ENCODE assay signal across 22 cellular contexts in genomic region chr2:106165556-106165955, GRCh38. TPM values are rescaled to one million over a fixed set of nuclear protein-coding genes. Genes with fewer than 3 reads are reported as not detected.
DNase-seq lines count a peak whose midpoint lies in the region; ATAC-seq and TF ChIP-seq lines count a peak whose summit lies in the region.
"Had no signal": no experiment of that assay in that cellular context is flagged by ENCODE, and none has a peak within 500 bp of the region (broad histone marks: within the 10 kb centered on the region; RNA-seq: fewer than 3 reads in every experiment).

No MANE protein-coding gene starts in this region.

- H3K4me1 ChIP-seq in BLaER1: peaks cover 96% of the 10 kb centered on the region
- peaks cover 60% of the 10 kb centered on the region for H3K4me1 ChIP-seq in DND-41 (ENCODE audit: insufficient read depth, low read length)
- H3K4me1 ChIP-seq in mesendoderm (ENCODE audit: control insufficient read depth, low read depth, low read length): peaks cover 5% of the 10 kb centered on the region
- H3K4me1 ChIP-seq in esophagus muscularis mucosa: peaks cover 0 to 10% (median 3%) of the 10 kb centered on the region in 4 donors
- peaks cover 46% of the 10 kb centered on the region for H3K4me1 ChIP-seq in PC-9 (replicated peaks; ENCODE audit: insufficient read depth)

- peaks cover 31% of the 10 kb centered on the region for H3F3A ChIP-seq in PC-9 (ENCODE audit: insufficient read depth, low read depth)

- TF ChIP-seq POLR2A in esophagus muscularis mucosa (IDR thresholded peaks at IDR 0.05; ENCODE audit: low read depth): no peak

- no CpG with 5 or more reads among the region's 6 CpGs for WGBS in mesendoderm (ENCODE audit: extremely low coverage, insufficient coverage, low lambda C conversion rate)
- WGBS in esophagus muscularis mucosa: 73% methylated on average over 6 of the region's 6 CpGs

- no peak overlapping the region for H3K4me3 ChIP-seq in BLaER1
- no peak overlapping the region for H3K4me3 ChIP-seq in DND-41 (ENCODE audit: low read depth in 1 of 2, low read length in 2 of 2)
- H3K4me3 ChIP-seq in mesendoderm (ENCODE audit: low read length): no peak overlapping the region
- H3K4me3 ChIP-seq in esophagus muscularis mucosa: no peak overlapping the region
- H3K4me3 ChIP-seq in PC-9: no peak overlapping the region

- no peaks in the 10 kb centered on the region for H3K27me3 Mint-ChIP-seq in activated B cell treated with CpG ODN at 0.5 μM for 24 hours
- H3K27me3 Mint-ChIP-seq: progenitor cell of endocrine pancreas had no signal

- H3K27me3 ChIP-seq in BLaER1 (no peaks in the 10 kb centered on the region), DND-41 (ENCODE audit: insufficient read depth, low read length, poor library complexity) (no peaks in the 10 kb centered on the region), mesendoderm (ENCODE audit: insufficient read depth, low read length, poor library complexity) (no peaks in the 10 kb centered on the region), esophagus muscularis mucosa (no peaks in the 10 kb centered on the region), PC-9 (ENCODE audit: insufficient read depth, low read depth) (no peaks in the 10 kb centered on the region)

- H3K4me2 ChIP-seq in BLaER1 (peak overlapping the region; percentile 96), DND-41 (ENCODE audit: insufficient read depth, low read length) (no peak overlapping the region), mesendoderm (ENCODE audit: low read length) (no peak overlapping the region), PC-9 (no peak overlapping the region)

- no peak for TF ChIP-seq CTCF in DND-41 (IDR thresholded peaks at IDR 0.05; ENCODE audit: borderline replicate concordance, extremely low read depth, low read length, poor library complexity, severe bottlenecking)
- no peak for TF ChIP-seq CTCF in activated B cell treated with CpG ODN at 0.5 μM for 24 hours (IDR thresholded peaks at IDR 0.05)
- no peak for TF ChIP-seq CTCF in esophagus muscularis mucosa (IDR thresholded peaks at IDR 0.05)
- TF ChIP-seq CTCF in PC-9 (conservative IDR thresholded peaks at IDR 0.05): no peak

- no peak overlapping the region for H4K5ac ChIP-seq in mesendoderm (ENCODE audit: low read length)

- peak overlapping the region; percentile 64 for H3K27ac Mint-ChIP-seq in activated B cell treated with CpG ODN at 0.5 μM for 24 hours
- H3K27ac Mint-ChIP-seq: progenitor cell of endocrine pancreas had no signal

- peak overlapping the region; percentile 96 for H3K27ac ChIP-seq in BLaER1
- H3K27ac ChIP-seq in DND-41 (ENCODE audit: low read length): peak overlapping the region; percentile 51; the same call in 1 of the 2 replicates
- H3K27ac ChIP-seq in mesendoderm (ENCODE audit: low read depth, low read length): no peak overlapping the region
- H3K27ac ChIP-seq in esophagus muscularis mucosa (replicated peaks in 1 of 4): no peak overlapping the region
- no peak overlapping the region for H3K27ac ChIP-seq in PC-9

- H3K18ac ChIP-seq in mesendoderm (ENCODE audit: low read length): no peak overlapping the region

- intact Hi-C loops in activated B cell treated with CpG ODN at 0.5 μM for 24 hours (cut with micrococcal nuclease): no loop called here
- intact Hi-C loops in esophagus muscularis mucosa (cut with DNase I): no loop called here
- intact Hi-C loops in PC-9 (cut with micrococcal nuclease; ENCODE audit: unreplicated experiment): no loop called here

- CTCF ChIA-PET in activated B cell treated with CpG ODN at 0.5 μM for 24 hours (lab: Charles Lee): no interaction called here
- CTCF ChIA-PET in PC-9 (lab: Charles Lee): no interaction called here

- H3K9me3 ChIP-seq in BLaER1 (no peaks in the 10 kb centered on the region), DND-41 (ENCODE audit: insufficient read depth, low read length, severe bottlenecking) (no peaks in the 10 kb centered on the region), esophagus muscularis mucosa (no peaks in the 10 kb centered on the region), PC-9 (ENCODE audit: insufficient read depth, low read depth) (no peaks in the 10 kb centered on the region)

- H2BK15ac ChIP-seq in mesendoderm (replicated peaks; ENCODE audit: low read depth): no peak overlapping the region

- no peaks in the 10 kb centered on the region for H3K9me3 Mint-ChIP-seq in activated B cell treated with CpG ODN at 0.5 μM for 24 hours
- H3K9me3 Mint-ChIP-seq: immature natural killer cell, neural crest cell had no signal

- BruUV-seq in PC-9 (replicated peaks; lab: Mats Ljungman, UMichigan): no TSS peak

- TF ChIP-seq EP300 in esophagus muscularis mucosa (IDR thresholded peaks at IDR 0.05): no peak

- H3K36me3 ChIP-seq in BLaER1 (peaks cover 19% of the 10 kb centered on the region; the same call in 1 of the 2 replicates), DND-41 (ENCODE audit: insufficient read depth, low read length) (peaks cover 31% of the 10 kb centered on the region), mesendoderm (ENCODE audit: control insufficient read depth, insufficient read depth, low read length) (no peaks in the 10 kb centered on the region), esophagus muscularis mucosa (peaks cover 0 to 6% (median 0%) of the 10 kb centered on the region in 4 donors), PC-9 (ENCODE audit: low read depth) (0 out of 2 replicates have a peak, but pooled peaks cover 3% of the 10 kb centered on the region)

- H3K4me3 Mint-ChIP-seq in activated B cell treated with CpG ODN at 0.5 μM for 24 hours: no peak overlapping the region
- H3K4me3 Mint-ChIP-seq: immature natural killer cell, neural crest cell had no signal

- no peak overlapping the region for H2BK5ac ChIP-seq in mesendoderm (ENCODE audit: low read length)

- no peak overlapping the region for H4K8ac ChIP-seq in mesendoderm (ENCODE audit: low read depth, low read length)

- no peak overlapping the region for H3K56ac ChIP-seq in mesendoderm (ENCODE audit: low read length)

- H2AK5ac ChIP-seq in mesendoderm (ENCODE audit: low read length): no peak overlapping the region

- H3K23ac ChIP-seq in mesendoderm (ENCODE audit: low read length): no peak overlapping the region

- POLR2A ChIA-PET in activated B cell treated with CpG ODN at 0.5 μM for 24 hours (lab: Charles Lee): no interaction called here
- POLR2A ChIA-PET in PC-9 (lab: Charles Lee; ENCODE audit: unreplicated experiment): no interaction called here

- H3K9ac ChIP-seq in BLaER1 (peak overlapping the region; percentile 27; the same call in 1 of the 2 replicates), DND-41 (ENCODE audit: low read depth, low read length) (no peak overlapping the region; the same call in 1 of the 2 replicates), mesendoderm (ENCODE audit: low read length) (no peak overlapping the region)

- peaks cover 6% of the 10 kb centered on the region for H3K79me1 ChIP-seq in mesendoderm (ENCODE audit: low read length)

- H3K36me3 Mint-ChIP-seq in activated B cell treated with CpG ODN at 0.5 μM for 24 hours (ENCODE audit: low read depth): peaks cover 10% of the 10 kb centered on the region

- H3K9me2 ChIP-seq in PC-9 (ENCODE audit: insufficient read depth): no peaks in the 10 kb centered on the region

- H3K4me1 Mint-ChIP-seq in activated B cell treated with CpG ODN at 0.5 μM for 24 hours: peaks cover 75% of the 10 kb centered on the region

- DNase-seq in DND-41 (no peak), activated B cell treated with CpG ODN at 0.5 μM for 24 hours (no peak), mesendoderm (peak; percentile 56), esophagus muscularis mucosa (ENCODE audit: extremely low spot score) (no peak), PC-9 (no peak)
- DNase-seq: activated effector memory CD4-positive, alpha-beta T cell treated with Interleukin-2 at 50 U/mL for 16 hours; caudate nucleus; dermis blood vessel endothelial cell; GDM1; head of caudate nucleus; immature natural killer cell; Karpas-422; midbrain; NCI-H187; NCI-H226; OCI-M1; SHP77 treated with DMSO at 0.1 percent for 48 hours had no signal

- no peak overlapping the region for H2BK120ac ChIP-seq in mesendoderm (ENCODE audit: low read depth, low read length)

- ATAC-seq in DND-41 (ENCODE audit: insufficient read depth, low read depth): no peak
- no peak for ATAC-seq in activated B cell treated with CpG ODN at 0.5 μM for 24 hours (ENCODE audit: low read depth)
- no peak for ATAC-seq in esophagus mucosa
- ATAC-seq: left lobe of liver had no signal

- peaks cover 14% of the 10 kb centered on the region for H4K20me1 ChIP-seq in BLaER1
- peaks cover 20% of the 10 kb centered on the region for H4K20me1 ChIP-seq in DND-41 (ENCODE audit: insufficient read depth, low read length)
- H4K20me1 ChIP-seq in PC-9 (ENCODE audit: insufficient read depth): no peaks in the 10 kb centered on the region

- no peak overlapping the region for H3K4ac ChIP-seq in mesendoderm (ENCODE audit: low read depth, low read length)

- H2AFZ ChIP-seq in DND-41 (ENCODE audit: low read depth, low read length) (no peak overlapping the region), PC-9 (no peak overlapping the region)

- peaks cover 81% of the 10 kb centered on the region for H3K79me2 ChIP-seq in DND-41 (ENCODE audit: insufficient read depth, low read length)
- H3K79me2 ChIP-seq in mesendoderm (ENCODE audit: control insufficient read depth, insufficient read depth, low read length): peaks cover 10% of the 10 kb centered on the region
- H3K79me2 ChIP-seq in PC-9 (ENCODE audit: low read depth): peaks cover 56% of the 10 kb centered on the region; the same call in 1 of the 2 replicates

RNA-seq across cellular contexts. Expression of gene UXS1, which starts 28.5 kb away (rescaled TPM):
- total RNA-seq in activated B cell treated with CpG ODN at 0.5 μM for 24 hours: 20.0 and 24.2 TPM in 2 replicates
- polyA plus RNA-seq in mesendoderm (2013, experiment 1 of 2): 37.8 TPM
- 39.0 TPM for polyA plus RNA-seq in mesendoderm (2013, experiment 2 of 2)
- 18.2 TPM for total RNA-seq in esophagus mucosa
- 10 to 100 TPM; 31.0 to 42.4 (median 36.8) TPM for total RNA-seq in esophagus muscularis mucosa
- total RNA-seq in PC-9 (2021): 61.3 and 65.6 TPM in 2 replicates

Comparison
In these comparisons a context has a peak if more than half of its experiments do, and no peak if none do; other contexts are left out.
1. H3K27ac ChIP-seq: peak in BLaER1 (single experiment) and DND-41 (single experiment); none in mesendoderm (single experiment), esophagus muscularis mucosa (0 of 4) and PC-9 (single experiment).